In genomic region chr7:110514973-110515372, GRCh38 we compare ENCODE assay signal across 33 cellular contexts.
"Had no signal": no experiment of that assay in that cellular context is flagged by ENCODE, and none has a peak within 500 bp of the region (broad histone marks: within the 10 kb centered on the region; RNA-seq: fewer than 3 reads in every experiment).

No MANE protein-coding gene starts in this region.

- H3K36me3 ChIP-seq: SJSA1 had no signal

- H3K9me3 Mint-ChIP-seq: activated naive CD4-positive, alpha-beta T cell treated with anti-CD3 and anti-CD28 coated beads, Interleukin-2, amount 10 ng/mL, durations not matched to agents 7 days and 5 days; activated naive CD8-positive, alpha-beta T cell treated with anti-CD3 and anti-CD28 coated beads, Interleukin-2, amount 50 U/mL, for 24 hours had no signal

- H3K27me3 ChIP-seq: SJSA1 had no signal

- ATAC-seq: activated CD8-positive, alpha-beta memory T cell treated with anti-CD3 and anti-CD28 coated beads, Interleukin-2, amount 10 ng/mL, durations not matched to agents 7 days and 5 days; activated naive CD8-positive, alpha-beta T cell treated with anti-CD3 and anti-CD28 coated beads, Interleukin-2, amount 50 U/mL, for 24 hours; Panc1 had no signal

- H3K27ac ChIP-seq: KMS-11, SJSA1, VCaP had no signal

- DNase-seq: activated CD4-positive, alpha-beta memory T cell treated with anti-CD3 and anti-CD28 coated beads, Interleukin-2, amount 10 ng/mL, durations not matched to agents 7 days and 5 days; activated CD4-positive, alpha-beta T cell treated with anti-CD3 and anti-CD28 coated beads for 1 hour; activated CD4-positive, alpha-beta T cell treated with anti-CD3 and anti-CD28 coated beads for 48 hours; activated CD4-positive, CD25-positive, alpha-beta regulatory T cell; activated CD8-positive, alpha-beta memory T cell treated with anti-CD3 and anti-CD28 coated beads for 24 hours; activated CD8-positive, alpha-beta memory T cell treated with anti-CD3 and anti-CD28 coated beads, Interleukin-2, amount 10 ng/mL, durations not matched to agents 7 days and 5 days; activated CD8-positive, alpha-beta memory T cell treated with anti-CD3 and anti-CD28 coated beads, Interleukin-2, amount 50 U/mL, for 48 hours; activated effector memory CD4-positive, alpha-beta T cell treated with Interleukin-2 at 50 U/mL for 16 hours; activated naive CD4-positive, alpha-beta T cell treated with anti-CD3 and anti-CD28 coated beads, Interleukin-2, amount 10 ng/mL, durations not matched to agents 7 days and 5 days; activated naive CD8-positive, alpha-beta T cell treated with anti-CD3 and anti-CD28 coated beads, Interleukin-2, amount 50 U/mL, for 24 hours; activated T-cell treated with anti-CD3 and anti-CD28 coated beads, Interleukin-2, amount 50 U/mL, for 48 hours; anterior cingulate cortex; central memory CD4-positive, alpha-beta T cell; MM.1S; MV-4-11; NCI-H1092; NCI-H1436 treated with DMSO at 0.1 percent for 48 hours; NCI-H187 treated with DMSO at 0.1 percent for 48 hours; NCI-H2081; NCI-H510A; NCI-H526; NCI-H774; SHP77 treated with DMSO at 0.1 percent for 48 hours; SK-N-SH; T-helper 1 cell; T-helper 2 cell; T-helper 9 cell had no signal

- H3K36me3 Mint-ChIP-seq: activated CD8-positive, alpha-beta memory T cell treated with anti-CD3 and anti-CD28 coated beads, Interleukin-2, amount 10 ng/mL, durations not matched to agents 7 days and 5 days; activated naive CD4-positive, alpha-beta T cell treated with anti-CD3 and anti-CD28 coated beads, Interleukin-2, amount 10 ng/mL, durations not matched to agents 7 days and 5 days; activated naive CD8-positive, alpha-beta T cell had no signal

- H3K27me3 Mint-ChIP-seq: activated CD8-positive, alpha-beta memory T cell treated with anti-CD3 and anti-CD28 coated beads, Interleukin-2, amount 10 ng/mL, durations not matched to agents 7 days and 5 days; activated naive CD4-positive, alpha-beta T cell treated with anti-CD3 and anti-CD28 coated beads, Interleukin-2, amount 10 ng/mL, durations not matched to agents 7 days and 5 days; activated naive CD8-positive, alpha-beta T cell had no signal

- H3K4me1 Mint-ChIP-seq: activated CD4-positive, alpha-beta memory T cell treated with anti-CD3 and anti-CD28 coated beads, Interleukin-2, amount 10 ng/mL, durations not matched to agents 7 days and 5 days; activated CD8-positive, alpha-beta memory T cell treated with anti-CD3 and anti-CD28 coated beads, Interleukin-2, amount 10 ng/mL, durations not matched to agents 7 days and 5 days; activated naive CD4-positive, alpha-beta T cell treated with anti-CD3 and anti-CD28 coated beads, Interleukin-2, amount 10 ng/mL, durations not matched to agents 7 days and 5 days; activated naive CD8-positive, alpha-beta T cell treated with anti-CD3 and anti-CD28 coated beads, Interleukin-2, amount 50 U/mL, for 24 hours; brain had no signal

- H3K27ac Mint-ChIP-seq: activated CD4-positive, alpha-beta memory T cell treated with anti-CD3 and anti-CD28 coated beads, Interleukin-2, amount 10 ng/mL, durations not matched to agents 7 days and 5 days; activated CD8-positive, alpha-beta memory T cell treated with anti-CD3 and anti-CD28 coated beads, Interleukin-2, amount 10 ng/mL, durations not matched to agents 7 days and 5 days; activated naive CD4-positive, alpha-beta T cell treated with anti-CD3 and anti-CD28 coated beads, Interleukin-2, amount 10 ng/mL, durations not matched to agents 7 days and 5 days; activated naive CD8-positive, alpha-beta T cell; activated naive CD8-positive, alpha-beta T cell treated with anti-CD3 and anti-CD28 coated beads, Interleukin-2, amount 50 U/mL, for 24 hours had no signal

- H3K4me3 ChIP-seq: SJSA1 had no signal

- H3K9me3 ChIP-seq: SJSA1, SK-N-SH had no signal

- H3K4me3 Mint-ChIP-seq: activated CD4-positive, alpha-beta memory T cell treated with anti-CD3 and anti-CD28 coated beads, Interleukin-2, amount 10 ng/mL, durations not matched to agents 7 days and 5 days; activated CD8-positive, alpha-beta memory T cell treated with anti-CD3 and anti-CD28 coated beads, Interleukin-2, amount 10 ng/mL, durations not matched to agents 7 days and 5 days; activated naive CD4-positive, alpha-beta T cell treated with anti-CD3 and anti-CD28 coated beads, Interleukin-2, amount 10 ng/mL, durations not matched to agents 7 days and 5 days; activated naive CD8-positive, alpha-beta T cell; activated naive CD8-positive, alpha-beta T cell treated with anti-CD3 and anti-CD28 coated beads, Interleukin-2, amount 50 U/mL, for 24 hours; brain had no signal

- H3K4me1 ChIP-seq: SJSA1 had no signal
